23 cellular contexts compared by ENCODE assay signal in genomic region chr10:37728830-37729229, GRCh38.
"Had no signal": no experiment of that assay in that cellular context is flagged by ENCODE, and none has a peak within 500 bp of the region (broad histone marks: within the 10 kb centered on the region; RNA-seq: fewer than 3 reads in every experiment).

No MANE protein-coding gene starts in this region.

- DNase-seq: colonic mucosa; effector memory CD4-positive, alpha-beta T cell; foreskin keratinocyte; kidney; nucleus accumbens; small intestine; stimulated activated CD4-positive, alpha-beta T cell treated with anti-CD3 and anti-CD28 coated beads, Interleukin-15, amount 100 ng/mL, for 24 hours; stimulated activated CD4-positive, alpha-beta T cell treated with anti-CD3 and anti-CD28 coated beads, Interleukin-2, amount 100 ng/mL, for 48 hours; stimulated activated naive B cell treated with anti-CD40 and anti-IgM and Interleukin-4, amounts not matched to agents 10 μg/mL and 1 μg/mL and 100 μg/mL, for 72 hours; upper lobe of left lung; uterus had no signal

- H3K27me3 ChIP-seq: colonic mucosa, foreskin keratinocyte, hepatocyte, neural progenitor cell, right atrium auricular region, tibial nerve, upper lobe of left lung, uterus had no signal

- H3K9me3 ChIP-seq: colonic mucosa, gastroesophageal sphincter, prostate gland, right atrium auricular region, thoracic aorta, upper lobe of left lung, uterus had no signal

- H3K27ac ChIP-seq: colonic mucosa, esophagus muscularis mucosa, foreskin keratinocyte, gastroesophageal sphincter, heart left ventricle, hepatocyte, neural progenitor cell, prostate gland, right atrium auricular region, thoracic aorta, tibial nerve, upper lobe of left lung, uterus had no signal

- FAIRE-seq: endothelial cell of umbilical vein, kidney, small intestine had no signal

- ATAC-seq: foreskin keratinocyte; gastroesophageal sphincter; left lobe of liver; stimulated activated naive B cell treated with anti-CD40 and anti-IgM and Interleukin-4, amounts not matched to agents 10 μg/mL and 1 μg/mL and 100 μg/mL, for 72 hours had no signal

- H3K36me3 ChIP-seq: colonic mucosa, esophagus muscularis mucosa, gastroesophageal sphincter, heart left ventricle, neural progenitor cell, prostate gland, right atrium auricular region, thoracic aorta, tibial nerve, upper lobe of left lung, uterus had no signal

- H3K79me2 ChIP-seq: hepatocyte had no signal

- H3K4me1 ChIP-seq: colonic mucosa, esophagus muscularis mucosa, foreskin keratinocyte, gastroesophageal sphincter, heart left ventricle, neural progenitor cell, prostate gland, right atrium auricular region, tibial nerve, upper lobe of left lung, uterus had no signal

- H3K4me2 ChIP-seq: hepatocyte, neural progenitor cell had no signal

- H2AFZ ChIP-seq: hepatocyte, neural progenitor cell had no signal

- H3K4me3 ChIP-seq: colonic mucosa, esophagus muscularis mucosa, gastroesophageal sphincter, heart left ventricle, hepatocyte, lung, neural progenitor cell, prostate gland, right atrium auricular region, thoracic aorta, tibial nerve, upper lobe of left lung, uterus had no signal

- H3K9ac ChIP-seq: neural progenitor cell had no signal
